2 cellular contexts compared by ENCODE assay signal in the genomic region with DNA sequence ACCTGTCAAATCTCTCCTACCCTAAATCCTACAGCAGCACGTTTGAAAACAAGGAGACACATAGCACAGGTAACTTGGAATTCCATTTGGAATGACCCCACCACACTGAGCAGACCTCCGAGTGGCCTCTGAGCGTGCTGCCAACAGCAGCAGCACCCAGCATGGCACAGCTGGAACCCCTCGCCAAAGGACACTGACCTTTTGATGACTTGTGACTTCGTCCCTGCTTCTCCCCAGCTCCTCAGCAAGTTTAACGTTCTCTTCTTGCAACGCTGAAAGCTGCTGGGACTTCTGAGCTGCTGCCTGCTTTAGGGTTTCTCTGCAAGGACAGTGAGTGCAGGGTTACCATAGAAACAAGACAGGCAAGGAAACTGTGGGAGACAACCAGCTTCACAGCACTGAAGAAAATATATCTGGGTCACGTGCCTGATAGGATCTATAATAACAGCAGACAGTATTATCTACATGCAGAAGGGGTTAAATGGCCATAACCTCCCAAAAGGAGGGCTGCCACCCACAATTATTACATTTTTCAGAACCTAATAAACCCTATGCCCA.
TF ChIP-seq lines count a peak whose summit lies in the region.

No MANE protein-coding gene starts in this region.

TF ChIP-seq in SK-N-SH treated with all-trans-retinoic acid at 6 μM for 48 hours, 23 proteins besides CTCF, POLR2A, EP300 and RAD21:
- TF ChIP-seq GLIS3 (CRISPR knock-in tag; IDR thresholded peaks at IDR 0.05) (no peak), ZNF565 (CRISPR knock-in tag; conservative IDR thresholded peaks at IDR 0.05; ENCODE audit: low read depth) (no peak), ZNF8 (CRISPR knock-in tag; IDR thresholded peaks at IDR 0.05) (no peak), ISL1 (CRISPR knock-in tag; IDR thresholded peaks at IDR 0.05) (no peak), CSDC2 (CRISPR knock-in tag; IDR thresholded peaks at IDR 0.05) (no peak), OSR1 (CRISPR knock-in tag; IDR thresholded peaks at IDR 0.05) (no peak), ZNF70 (CRISPR knock-in tag; IDR thresholded peaks at IDR 0.05) (no peak), ARNTL (CRISPR knock-in tag; IDR thresholded peaks at IDR 0.05; ENCODE audit: borderline replicate concordance, low read depth) (no peak), ESRRG (CRISPR knock-in tag; IDR thresholded peaks at IDR 0.05) (no peak), ZC3H10 (CRISPR knock-in tag; IDR thresholded peaks at IDR 0.05) (no peak), ZFP30 (CRISPR knock-in tag; IDR thresholded peaks at IDR 0.05) (no peak), SNAI2 (CRISPR knock-in tag; IDR thresholded peaks at IDR 0.05) (no peak), RARB (CRISPR knock-in tag; IDR thresholded peaks at IDR 0.05) (no peak)
- TF ChIP-seq, protein P1, sequence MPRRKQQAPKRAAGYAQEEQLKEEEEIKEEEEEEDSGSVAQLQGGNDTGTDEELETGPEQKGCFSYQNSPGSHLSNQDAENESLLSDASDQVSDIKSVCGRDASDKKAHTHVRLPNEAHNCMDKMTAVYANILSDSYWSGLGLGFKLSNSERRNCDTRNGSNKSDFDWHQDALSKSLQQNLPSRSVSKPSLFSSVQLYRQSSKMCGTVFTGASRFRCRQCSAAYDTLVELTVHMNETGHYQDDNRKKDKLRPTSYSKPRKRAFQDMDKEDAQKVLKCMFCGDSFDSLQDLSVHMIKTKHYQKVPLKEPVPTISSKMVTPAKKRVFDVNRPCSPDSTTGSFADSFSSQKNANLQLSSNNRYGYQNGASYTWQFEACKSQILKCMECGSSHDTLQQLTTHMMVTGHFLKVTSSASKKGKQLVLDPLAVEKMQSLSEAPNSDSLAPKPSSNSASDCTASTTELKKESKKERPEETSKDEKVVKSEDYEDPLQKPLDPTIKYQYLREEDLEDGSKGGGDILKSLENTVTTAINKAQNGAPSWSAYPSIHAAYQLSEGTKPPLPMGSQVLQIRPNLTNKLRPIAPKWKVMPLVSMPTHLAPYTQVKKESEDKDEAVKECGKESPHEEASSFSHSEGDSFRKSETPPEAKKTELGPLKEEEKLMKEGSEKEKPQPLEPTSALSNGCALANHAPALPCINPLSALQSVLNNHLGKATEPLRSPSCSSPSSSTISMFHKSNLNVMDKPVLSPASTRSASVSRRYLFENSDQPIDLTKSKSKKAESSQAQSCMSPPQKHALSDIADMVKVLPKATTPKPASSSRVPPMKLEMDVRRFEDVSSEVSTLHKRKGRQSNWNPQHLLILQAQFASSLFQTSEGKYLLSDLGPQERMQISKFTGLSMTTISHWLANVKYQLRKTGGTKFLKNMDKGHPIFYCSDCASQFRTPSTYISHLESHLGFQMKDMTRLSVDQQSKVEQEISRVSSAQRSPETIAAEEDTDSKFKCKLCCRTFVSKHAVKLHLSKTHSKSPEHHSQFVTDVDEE (CRISPR knock-in tag; IDR thresholded peaks at IDR 0.05): no peak
- TF ChIP-seq, protein P2, sequence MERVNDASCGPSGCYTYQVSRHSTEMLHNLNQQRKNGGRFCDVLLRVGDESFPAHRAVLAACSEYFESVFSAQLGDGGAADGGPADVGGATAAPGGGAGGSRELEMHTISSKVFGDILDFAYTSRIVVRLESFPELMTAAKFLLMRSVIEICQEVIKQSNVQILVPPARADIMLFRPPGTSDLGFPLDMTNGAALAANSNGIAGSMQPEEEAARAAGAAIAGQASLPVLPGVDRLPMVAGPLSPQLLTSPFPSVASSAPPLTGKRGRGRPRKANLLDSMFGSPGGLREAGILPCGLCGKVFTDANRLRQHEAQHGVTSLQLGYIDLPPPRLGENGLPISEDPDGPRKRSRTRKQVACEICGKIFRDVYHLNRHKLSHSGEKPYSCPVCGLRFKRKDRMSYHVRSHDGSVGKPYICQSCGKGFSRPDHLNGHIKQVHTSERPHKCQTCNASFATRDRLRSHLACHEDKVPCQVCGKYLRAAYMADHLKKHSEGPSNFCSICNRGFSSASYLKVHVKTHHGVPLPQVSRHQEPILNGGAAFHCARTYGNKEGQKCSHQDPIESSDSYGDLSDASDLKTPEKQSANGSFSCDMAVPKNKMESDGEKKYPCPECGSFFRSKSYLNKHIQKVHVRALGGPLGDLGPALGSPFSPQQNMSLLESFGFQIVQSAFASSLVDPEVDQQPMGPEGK (CRISPR knock-in tag; IDR thresholded peaks at IDR 0.05; ENCODE audit: borderline replicate concordance): no peak
- TF ChIP-seq, protein P3, sequence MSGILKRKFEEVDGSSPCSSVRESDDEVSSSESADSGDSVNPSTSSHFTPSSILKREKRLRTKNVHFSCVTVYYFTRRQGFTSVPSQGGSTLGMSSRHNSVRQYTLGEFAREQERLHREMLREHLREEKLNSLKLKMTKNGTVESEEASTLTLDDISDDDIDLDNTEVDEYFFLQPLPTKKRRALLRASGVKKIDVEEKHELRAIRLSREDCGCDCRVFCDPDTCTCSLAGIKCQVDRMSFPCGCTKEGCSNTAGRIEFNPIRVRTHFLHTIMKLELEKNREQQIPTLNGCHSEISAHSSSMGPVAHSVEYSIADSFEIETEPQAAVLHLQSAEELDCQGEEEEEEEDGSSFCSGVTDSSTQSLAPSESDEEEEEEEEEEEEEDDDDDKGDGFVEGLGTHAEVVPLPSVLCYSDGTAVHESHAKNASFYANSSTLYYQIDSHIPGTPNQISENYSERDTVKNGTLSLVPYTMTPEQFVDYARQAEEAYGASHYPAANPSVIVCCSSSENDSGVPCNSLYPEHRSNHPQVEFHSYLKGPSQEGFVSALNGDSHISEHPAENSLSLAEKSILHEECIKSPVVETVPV (CRISPR knock-in tag; IDR thresholded peaks at IDR 0.05): no peak

TF ChIP-seq in HepG2, 621 proteins besides CTCF, POLR2A, EP300 and RAD21:
- TF ChIP-seq, protein P4, sequence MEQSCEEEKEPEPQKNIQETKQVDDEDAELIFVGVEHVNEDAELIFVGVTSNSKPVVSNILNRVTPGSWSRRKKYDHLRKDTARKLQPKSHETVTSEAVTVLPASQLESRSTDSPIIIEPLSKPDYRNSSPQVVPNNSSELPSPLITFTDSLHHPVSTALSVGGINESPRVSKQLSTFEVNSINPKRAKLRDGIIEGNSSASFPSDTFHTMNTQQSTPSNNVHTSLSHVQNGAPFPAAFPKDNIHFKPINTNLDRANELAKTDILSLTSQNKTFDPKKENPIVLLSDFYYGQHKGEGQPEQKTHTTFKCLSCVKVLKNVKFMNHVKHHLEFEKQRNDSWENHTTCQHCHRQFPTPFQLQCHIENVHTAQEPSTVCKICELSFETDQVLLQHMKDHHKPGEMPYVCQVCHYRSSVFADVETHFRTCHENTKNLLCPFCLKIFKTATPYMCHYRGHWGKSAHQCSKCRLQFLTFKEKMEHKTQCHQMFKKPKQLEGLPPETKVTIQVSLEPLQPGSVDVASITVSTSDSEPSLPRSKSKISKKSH (CRISPR knock-in tag; IDR thresholded peaks at IDR 0.05; ENCODE audit: borderline replicate concordance): no peak
- TF ChIP-seq ZSCAN20 (CRISPR knock-in tag; IDR thresholded peaks at IDR 0.05; ENCODE audit: borderline replicate concordance) (no peak), NR2F1 (CRISPR knock-in tag; IDR thresholded peaks at IDR 0.05) (no peak), ZNF235 (CRISPR knock-in tag; IDR thresholded peaks at IDR 0.05; ENCODE audit: borderline replicate concordance) (no peak), ZFP36L1 (CRISPR knock-in tag; IDR thresholded peaks at IDR 0.05) (no peak), KDM6A (CRISPR knock-in tag; IDR thresholded peaks at IDR 0.05; ENCODE audit: low read depth) (no peak), ZNF382 (CRISPR knock-in tag; IDR thresholded peaks at IDR 0.05; ENCODE audit: borderline replicate concordance) (no peak), CENPX (CRISPR knock-in tag; IDR thresholded peaks at IDR 0.05) (no peak), RXRA (CRISPR knock-in tag; IDR thresholded peaks at IDR 0.05) (no peak), ZNF589 (CRISPR knock-in tag; conservative IDR thresholded peaks at IDR 0.05) (no peak), HMG20B (CRISPR knock-in tag; conservative IDR thresholded peaks at IDR 0.05) (no peak), THYN1 (CRISPR knock-in tag; IDR thresholded peaks at IDR 0.05; ENCODE audit: borderline replicate concordance, low read depth) (no peak), RELA (CRISPR knock-in tag; IDR thresholded peaks at IDR 0.05) (no peak), XBP1 (CRISPR knock-in tag; IDR thresholded peaks at IDR 0.05) (no peak), ZNF326 (CRISPR knock-in tag; IDR thresholded peaks at IDR 0.05; ENCODE audit: borderline replicate concordance) (no peak), SNAI1 (CRISPR knock-in tag; IDR thresholded peaks at IDR 0.05; ENCODE audit: borderline replicate concordance) (no peak)
- TF ChIP-seq, protein P5, sequence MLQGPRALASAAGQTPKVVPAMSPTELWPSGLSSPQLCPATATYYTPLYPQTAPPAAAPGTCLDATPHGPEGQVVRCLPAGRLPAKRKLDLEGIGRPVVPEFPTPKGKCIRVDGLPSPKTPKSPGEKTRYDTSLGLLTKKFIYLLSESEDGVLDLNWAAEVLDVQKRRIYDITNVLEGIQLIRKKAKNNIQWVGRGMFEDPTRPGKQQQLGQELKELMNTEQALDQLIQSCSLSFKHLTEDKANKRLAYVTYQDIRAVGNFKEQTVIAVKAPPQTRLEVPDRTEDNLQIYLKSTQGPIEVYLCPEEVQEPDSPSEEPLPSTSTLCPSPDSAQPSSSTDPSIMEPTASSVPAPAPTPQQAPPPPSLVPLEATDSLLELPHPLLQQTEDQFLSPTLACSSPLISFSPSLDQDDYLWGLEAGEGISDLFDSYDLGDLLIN (CRISPR knock-in tag; IDR thresholded peaks at IDR 0.05; ENCODE audit: borderline replicate concordance): no peak
